Comparison of ENCODE assay signal across 27 cellular contexts in genomic region chr11:113578715-113579250, GRCh38.
"Had no signal": no experiment of that assay in that cellular context is flagged by ENCODE, and none has a peak within 500 bp of the region (broad histone marks: within the 10 kb centered on the region; RNA-seq: fewer than 3 reads in every experiment).

No MANE protein-coding gene starts in this region.

- DNase-seq: activated CD4-positive, alpha-beta memory T cell treated with anti-CD3 and anti-CD28 coated beads, Interleukin-2, amount 10 ng/mL, durations not matched to agents 7 days and 5 days; activated CD4-positive, alpha-beta T cell treated with anti-CD3 and anti-CD28 coated beads for 1 hour; activated CD4-positive, alpha-beta T cell treated with anti-CD3 and anti-CD28 coated beads, Interleukin-2, amount 10 ng/mL, durations not matched to agents 7 days and 5 days; activated naive CD4-positive, alpha-beta T cell; activated T-cell treated with anti-CD3 and anti-CD28 coated beads, Interleukin-2, amount 50 U/mL, for 72 hours; anterior cingulate cortex; dorsolateral prefrontal cortex; effector memory CD4-positive, alpha-beta T cell; foreskin keratinocyte; kidney glomerular epithelial cell; left lung; lower lobe of right lung; mesenchymal stem cell; naive thymus-derived CD8-positive, alpha-beta T cell; right lobe of liver; stimulated activated CD4-positive, alpha-beta T cell treated with anti-CD3 and anti-CD28 coated beads, Interleukin-12 subunit alpha, Interleukin-12 subunit beta, amount 100 ng/mL, for 4 hours; stimulated activated CD4-positive, alpha-beta T cell treated with anti-CD3 and anti-CD28 coated beads, Interleukin-4, amount 100 ng/mL, for 1 hour; substantia nigra; T-helper 17 cell had no signal

- H3K27ac ChIP-seq: cardiac muscle cell, coronary artery, dorsolateral prefrontal cortex, foreskin keratinocyte, left lung, lower lobe of right lung, right lobe of liver, skin epidermis, vagina had no signal

- H3K9me3 ChIP-seq: left lung, lower lobe of right lung, right lobe of liver, vagina had no signal

- H3K27me3 Mint-ChIP-seq: activated CD4-positive, alpha-beta memory T cell treated with anti-CD3 and anti-CD28 coated beads, Interleukin-2, amount 10 ng/mL, durations not matched to agents 7 days and 5 days had no signal

- H3K4me3 Mint-ChIP-seq: activated CD4-positive, alpha-beta memory T cell treated with anti-CD3 and anti-CD28 coated beads, Interleukin-2, amount 10 ng/mL, durations not matched to agents 7 days and 5 days; activated CD4-positive, alpha-beta T cell treated with anti-CD3 and anti-CD28 coated beads, Interleukin-2, amount 10 ng/mL, durations not matched to agents 7 days and 5 days; activated naive CD8-positive, alpha-beta T cell; activated T-cell treated with anti-CD3 and anti-CD28 coated beads, Interleukin-2, amount 50 U/mL, for 72 hours; naive thymus-derived CD8-positive, alpha-beta T cell; stimulated activated naive CD8-positive, alpha-beta T cell treated with anti-CD3 and anti-CD28 coated beads, Interleukin-15, Interleukin-2, amounts not matched to agents 100 ng/mL and 50 ng/mL, for 24 hours; T-helper 17 cell; type B pancreatic cell; WTC11 had no signal

- H3K36me3 Mint-ChIP-seq: activated naive CD8-positive, alpha-beta T cell; naive thymus-derived CD8-positive, alpha-beta T cell; type B pancreatic cell; WTC11 had no signal

- ATAC-seq: left lung; naive thymus-derived CD8-positive, alpha-beta T cell; T-helper 17 cell had no signal

- H3K4me3 ChIP-seq: cardiac muscle cell, coronary artery, dorsolateral prefrontal cortex, left lung, lower lobe of right lung, right lobe of liver, skin epidermis, vagina had no signal

- H3K9me3 Mint-ChIP-seq: activated CD4-positive, alpha-beta T cell treated with anti-CD3 and anti-CD28 coated beads, Interleukin-2, amount 10 ng/mL, durations not matched to agents 7 days and 5 days; naive thymus-derived CD8-positive, alpha-beta T cell; stimulated activated naive CD8-positive, alpha-beta T cell treated with anti-CD3 and anti-CD28 coated beads, Interleukin-15, Interleukin-2, amounts not matched to agents 100 ng/mL and 50 ng/mL, for 24 hours had no signal

- H3K27me3 ChIP-seq: cardiac muscle cell, foreskin keratinocyte, left lung, right lobe of liver, vagina had no signal

- H3K27ac Mint-ChIP-seq: activated CD4-positive, alpha-beta memory T cell treated with anti-CD3 and anti-CD28 coated beads, Interleukin-2, amount 10 ng/mL, durations not matched to agents 7 days and 5 days; activated CD4-positive, alpha-beta T cell treated with anti-CD3 and anti-CD28 coated beads, Interleukin-2, amount 10 ng/mL, durations not matched to agents 7 days and 5 days; activated naive CD8-positive, alpha-beta T cell; activated T-cell treated with anti-CD3 and anti-CD28 coated beads, Interleukin-2, amount 50 U/mL, for 72 hours; naive thymus-derived CD8-positive, alpha-beta T cell; stimulated activated naive CD8-positive, alpha-beta T cell treated with anti-CD3 and anti-CD28 coated beads, Interleukin-15, Interleukin-2, amounts not matched to agents 100 ng/mL and 50 ng/mL, for 24 hours; type B pancreatic cell; WTC11 had no signal

- H3K36me3 ChIP-seq: cardiac muscle cell, left lung, lower lobe of right lung, right lobe of liver, vagina had no signal

- H3K4me1 ChIP-seq: foreskin keratinocyte, left lung, lower lobe of right lung, right lobe of liver, vagina had no signal
